16 cellular contexts compared by ENCODE assay signal in genomic region chr5:69148981-69149675, GRCh38. TPM values are rescaled to one million over a fixed set of nuclear protein-coding genes. Genes with fewer than 3 reads are reported as not detected.
DNase-seq lines count a peak whose midpoint lies in the region; ATAC-seq, FAIRE-seq and TF ChIP-seq lines count a peak whose summit lies in the region.
"Had no signal": no experiment of that assay in that cellular context is flagged by ENCODE, and none has a peak within 500 bp of the region (broad histone marks: within the 10 kb centered on the region; RNA-seq: fewer than 3 reads in every experiment).

No MANE protein-coding gene starts in this region.

- in situ Hi-C loops in Panc1 (cut with HindIII; ENCODE audit: low pct_unique_long_range_greater_than_20kb, low sequenced_read_pairs) = no loop called here
- in situ Hi-C loops in mammary epithelial cell (cut with MboI; ENCODE audit: low sequenced_read_pairs in 2 of 2) = no loop called here

- H4K20me1 ChIP-seq in mammary epithelial cell (ENCODE audit: insufficient read depth, low read length) (no peaks in the 10 kb centered on the region), keratinocyte (ENCODE audit: control insufficient read depth, extremely low read depth, insufficient read depth, low read length) (no peaks in the 10 kb centered on the region)

- DNase-seq in Panc1 (ENCODE audit: low read depth, low spot score) = no peak
- peak; percentile 19 for DNase-seq in mammary epithelial cell
- no peak for DNase-seq in keratinocyte (ENCODE audit: low read depth, low spot score)
- DNase-seq in osteocyte (ENCODE audit: extremely low spot score, unreplicated experiment) = peak; percentile 5
- DNase-seq in activated T-cell treated with anti-CD3 and anti-CD28 coated beads, Interleukin-2, amount 50 U/mL, for 72 hours = no peak
- DNase-seq in cerebellum (ENCODE audit: low spot score) = no peak
- DNase-seq in H54 (ENCODE audit: insufficient read length, low spot score) = no peak
- DNase-seq: C1 segment of cervical spinal cord; Calu3; CD4-positive, alpha-beta T cell; DMS 273 treated with DMSO at 0.1 percent for 48 hours; GM23248; H9 had no signal

- BruUV-seq in Panc1 (replicated peaks; lab: Mats Ljungman, UMichigan) (no TSS peak), mammary epithelial cell (replicated peaks; lab: Mats Ljungman, UMichigan) (no TSS peak)

- POLR2A ChIA-PET in Panc1 (lab: Charles Lee) = no interaction called here

- ATAC-seq in Panc1 = 0 out of 2 replicates have a peak, but pooled peaks have one; percentile 26
- no peak for ATAC-seq in activated T-cell treated with anti-CD3 and anti-CD28 coated beads, Interleukin-2, amount 50 U/mL, for 72 hours (replicated peaks in 1 of 2)

- H3K4me3 ChIP-seq in Panc1 (ENCODE audit: low read depth in 2 of 2, low read length in 2 of 2) (no peak overlapping the region), mammary epithelial cell (replicated peaks in 1 of 3; ENCODE audit: insufficient read depth in 1 of 3, low read depth in 2 of 3, low read length in 3 of 3) (no peak overlapping the region), keratinocyte (ENCODE audit: control insufficient read depth in 2 of 3, extremely low read depth in 1 of 3, insufficient read depth in 2 of 3, low read depth in 1 of 3, low read length in 3 of 3) (peak overlapping the region in 1 of 3 experiments; percentile 11)
- H3K4me3 ChIP-seq: GM23248 had no signal

- no peak overlapping the region for H3K4me3 Mint-ChIP-seq in osteocyte (ENCODE audit: unreplicated experiment)
- no peak overlapping the region for H3K4me3 Mint-ChIP-seq in activated T-cell treated with anti-CD3 and anti-CD28 coated beads, Interleukin-2, amount 50 U/mL, for 72 hours
- H3K4me3 Mint-ChIP-seq: B cell; CD4-positive, alpha-beta T cell; H9 had no signal

- dilution Hi-C loops in mammary epithelial cell (cut with HindIII; ENCODE audit: low sequenced_read_pairs) (no loop called here), keratinocyte (cut with MboI; ENCODE audit: extremely low pct_ligation_motif_present, low sequenced_read_pairs) (no loop called here)

- H3K4me2 ChIP-seq in mammary epithelial cell (ENCODE audit: insufficient read depth, low read depth, low read length) = peak overlapping the region; percentile 37
- peak overlapping the region; percentile 35 for H3K4me2 ChIP-seq in keratinocyte (ENCODE audit: control insufficient read depth, extremely low read depth, insufficient read depth, low read depth, low read length)

- H3K27me3 Mint-ChIP-seq in osteocyte (ENCODE audit: unreplicated experiment) = no peaks in the 10 kb centered on the region
- no peaks in the 10 kb centered on the region for H3K27me3 Mint-ChIP-seq in activated T-cell treated with anti-CD3 and anti-CD28 coated beads, Interleukin-2, amount 50 U/mL, for 72 hours (ENCODE audit: low read depth)
- H3K27me3 Mint-ChIP-seq: B cell; CD4-positive, alpha-beta T cell had no signal

- H3K27ac ChIP-seq in Panc1 (ENCODE audit: low read length) (no peak overlapping the region), mammary epithelial cell (ENCODE audit: insufficient read depth, low read depth, low read length) (no peak overlapping the region), keratinocyte (ENCODE audit: control insufficient read depth, insufficient read depth, low read length) (no peak overlapping the region)
- H3K27ac ChIP-seq: GM23248 had no signal

- TF ChIP-seq POLR2A in H54 (IDR thresholded peaks at IDR 0.05; ENCODE audit: low read depth, low read length) = no peak

- no peaks in the 10 kb centered on the region for H3K36me3 Mint-ChIP-seq in osteocyte (ENCODE audit: unreplicated experiment)
- no peaks in the 10 kb centered on the region for H3K36me3 Mint-ChIP-seq in activated T-cell treated with anti-CD3 and anti-CD28 coated beads, Interleukin-2, amount 50 U/mL, for 72 hours (ENCODE audit: insufficient read depth in 2 of 2)

- H3K27me3 ChIP-seq in Panc1 (ENCODE audit: control insufficient read depth, insufficient read depth, low read length) = no peaks in the 10 kb centered on the region
- H3K27me3 ChIP-seq in mammary epithelial cell (ENCODE audit: insufficient read depth, low read length) = no peaks in the 10 kb centered on the region
- no peaks in the 10 kb centered on the region for H3K27me3 ChIP-seq in keratinocyte (ENCODE audit: control insufficient read depth, extremely low read depth, insufficient read depth, low read length)

- H3K9ac ChIP-seq in mammary epithelial cell (ENCODE audit: insufficient read depth, low read length) (no peak overlapping the region), keratinocyte (ENCODE audit: control insufficient read depth, extremely low read depth, insufficient read depth, low read length) (no peak overlapping the region)
- H3K9ac ChIP-seq: GM23248 had no signal

- H3K9me3 Mint-ChIP-seq in osteocyte (ENCODE audit: unreplicated experiment) = no peaks in the 10 kb centered on the region
- no peaks in the 10 kb centered on the region for H3K9me3 Mint-ChIP-seq in activated T-cell treated with anti-CD3 and anti-CD28 coated beads, Interleukin-2, amount 50 U/mL, for 72 hours
- H3K9me3 Mint-ChIP-seq: CD4-positive, alpha-beta T cell; H9 had no signal

- FAIRE-seq in keratinocyte (lab: Jason Lieb, UNC) (peak; percentile 82), H54 (lab: Jason Lieb, UNC) (no peak)
- FAIRE-seq: A204.1, GM18507 had no signal

- H3K79me2 ChIP-seq in mammary epithelial cell (ENCODE audit: insufficient read depth, low read length) (no peaks in the 10 kb centered on the region), keratinocyte (ENCODE audit: control insufficient read depth, insufficient read depth, low read length) (no peaks in the 10 kb centered on the region)

- CTCF ChIA-PET in Panc1 (lab: Charles Lee) = no interaction called here
- CTCF ChIA-PET in mammary epithelial cell (lab: Charles Lee; ENCODE audit: low non-redundant PET) = no interaction called here

- H2AFZ ChIP-seq in mammary epithelial cell (ENCODE audit: low read depth, low read length) (peak overlapping the region; percentile 66), keratinocyte (ENCODE audit: control insufficient read depth, low read length) (peak overlapping the region; percentile 51)
- H2AFZ ChIP-seq: GM23248 had no signal

- WGBS in mammary epithelial cell (ENCODE audit: low coverage, missing lambda C conversion rate) = 94% methylated on average over 2 of the region's 2 CpGs

- TF ChIP-seq CTCF in Panc1 (IDR thresholded peaks at IDR 0.05) (no peak), mammary epithelial cell (conservative IDR thresholded peaks at IDR 0.05 in 1 of 2, IDR thresholded peaks at IDR 0.05 in 1 of 2; ENCODE audit: extremely low read depth in 1 of 2, insufficient read depth in 1 of 2, low read depth in 1 of 2, low read length in 2 of 2) (no peak), keratinocyte (optimal IDR thresholded peaks at IDR 0.05 in 1 of 3, IDR thresholded peaks at IDR 0.05 in 1 of 3, conservative IDR thresholded peaks at IDR 0.05 in 1 of 3; ENCODE audit: extremely low read depth in 1 of 3, insufficient read depth in 2 of 3, low read length in 3 of 3) (no peak), osteocyte (IDR thresholded peaks at IDR 0.05) (no peak)

- H3K36me3 ChIP-seq in Panc1 (ENCODE audit: control insufficient read depth, insufficient read depth, low read length) (no peaks in the 10 kb centered on the region), mammary epithelial cell (ENCODE audit: insufficient read depth, low read length) (no peaks in the 10 kb centered on the region), keratinocyte (ENCODE audit: control insufficient read depth in 2 of 2, extremely low read depth in 1 of 2, insufficient read depth in 2 of 2, low read length in 2 of 2) (no peaks in the 10 kb centered on the region)

- H3K9me3 ChIP-seq in Panc1 (ENCODE audit: control insufficient read depth, insufficient read depth, low read depth, low read length) (no peaks in the 10 kb centered on the region), mammary epithelial cell (replicated peaks; ENCODE audit: insufficient read depth, low read length) (no peaks in the 10 kb centered on the region), keratinocyte (ENCODE audit: control insufficient read depth, low read depth, low read length) (no peaks in the 10 kb centered on the region)

- H3K27ac Mint-ChIP-seq in osteocyte (ENCODE audit: unreplicated experiment) = no peak overlapping the region
- no peak overlapping the region for H3K27ac Mint-ChIP-seq in activated T-cell treated with anti-CD3 and anti-CD28 coated beads, Interleukin-2, amount 50 U/mL, for 72 hours
- H3K27ac Mint-ChIP-seq: B cell; CD4-positive, alpha-beta T cell had no signal

- intact Hi-C loops in Panc1 (cut with micrococcal nuclease; ENCODE audit: unreplicated experiment) (no loop called here), mammary epithelial cell (cut with micrococcal nuclease) (no loop called here)

- no peaks in the 10 kb centered on the region for H3K4me1 Mint-ChIP-seq in osteocyte (ENCODE audit: unreplicated experiment)
- H3K4me1 Mint-ChIP-seq in activated T-cell treated with anti-CD3 and anti-CD28 coated beads, Interleukin-2, amount 50 U/mL, for 72 hours (ENCODE audit: low read depth) = no peaks in the 10 kb centered on the region
- H3K4me1 Mint-ChIP-seq: B cell, H9 had no signal

- no peaks in the 10 kb centered on the region for H3K4me1 ChIP-seq in Panc1 (ENCODE audit: control insufficient read depth, insufficient read depth, low read length)
- peaks cover 7% of the 10 kb centered on the region for H3K4me1 ChIP-seq in mammary epithelial cell (ENCODE audit: insufficient read depth, low read length)
- peaks cover 6% of the 10 kb centered on the region for H3K4me1 ChIP-seq in keratinocyte (ENCODE audit: control insufficient read depth, extremely low read depth, insufficient read depth, low read length)

- H3K9me1 ChIP-seq in keratinocyte (ENCODE audit: control insufficient read depth, extremely low read depth, insufficient read depth, low read length) = no peaks in the 10 kb centered on the region

RNA-seq across cellular contexts. Expression of gene CCNB1, which starts 17.8 kb away (rescaled TPM):
- total RNA-seq in Panc1 (2021; ENCODE audit: unreplicated experiment) (262 TPM), mammary epithelial cell (100 to 1,000 TPM in 1 of 2 donors, 10 to 100 TPM in 1; 22.5 to 151 TPM), osteocyte (38.5 and 39.3 TPM in 2 replicates), cerebellum (40.5 TPM)
- 126 TPM for polyA plus RNA-seq in Panc1 (2012; ENCODE audit: insufficient read length)
- polyA plus RNA-seq in mammary epithelial cell (158 TPM), keratinocyte (38.8 to 126 TPM (median 98.0 TPM) in 3 replicates)
- polyA minus RNA-seq in mammary epithelial cell (134 TPM), keratinocyte (13.5 to 62.1 TPM (median 14.2 TPM) in 3 replicates)
- polyA plus RNA-seq in keratinocyte (2011; ENCODE audit: low read depth) = 5.4 TPM
- polyA plus RNA-seq in keratinocyte (2011; cell fraction: cytosol; rRNA removed) = 28.5 and 46.3 TPM in 2 replicates
- polyA plus RNA-seq in keratinocyte (2011; cell fraction: nucleus; rRNA removed) = 39.3 and 47.1 TPM in 2 replicates
- polyA plus RNA-seq in keratinocyte (2012; ENCODE audit: low replicate concordance) = 4.9 and 107 TPM in 2 replicates
- 15.7 TPM for polyA minus RNA-seq in keratinocyte (2011; cell fraction: cytosol; rRNA and poly(A)+ RNA removed)
- 7.2 and 15.4 TPM in 2 replicates for polyA minus RNA-seq in keratinocyte (2011; cell fraction: nucleus; rRNA and poly(A)+ RNA removed)
- 100 to 1,000 TPM; 117 to 128 TPM for total RNA-seq in activated T-cell treated with anti-CD3 and anti-CD28 coated beads, Interleukin-2, amount 50 U/mL, for 72 hours

RNA-seq across cellular contexts. Expression of gene CENPH, which starts 40.3 kb away (rescaled TPM):
- total RNA-seq in Panc1 (2021; ENCODE audit: unreplicated experiment) (35.6 TPM), mammary epithelial cell (10 to 100 TPM in 1 of 2 donors, 1 to 10 TPM in 1; 3.3 to 26.3 TPM), osteocyte (5.3 and 7.7 TPM in 2 replicates), cerebellum (12.2 TPM)
- polyA plus RNA-seq in Panc1 (2012; ENCODE audit: insufficient read length) = 22.7 TPM
- polyA plus RNA-seq in mammary epithelial cell (12.6 TPM), keratinocyte (4.6 to 13.4 TPM (median 7.4 TPM) in 3 replicates)
- polyA minus RNA-seq in mammary epithelial cell (3.4 TPM), keratinocyte (0.59 to 3.4 TPM (median 0.96 TPM) in 3 replicates)
- 21.5 TPM for polyA plus RNA-seq in keratinocyte (2011; ENCODE audit: low read depth)
- polyA plus RNA-seq in keratinocyte (2011; cell fraction: cytosol; rRNA removed) = 6.2 and 6.3 TPM in 2 replicates
- polyA plus RNA-seq in keratinocyte (2011; cell fraction: nucleus; rRNA removed) = 2.1 and 2.3 TPM in 2 replicates
- 3.8 and 12.3 TPM in 2 replicates for polyA plus RNA-seq in keratinocyte (2012; ENCODE audit: low replicate concordance)
- 3.1 TPM for polyA minus RNA-seq in keratinocyte (2011; cell fraction: cytosol; rRNA and poly(A)+ RNA removed)
- 2.3 TPM in 1 of 2 replicates, not detected in the other for polyA minus RNA-seq in keratinocyte (2011; cell fraction: nucleus; rRNA and poly(A)+ RNA removed)
- 10 to 100 TPM; 47.3 to 49.6 TPM for total RNA-seq in activated T-cell treated with anti-CD3 and anti-CD28 coated beads, Interleukin-2, amount 50 U/mL, for 72 hours

RNA-seq across cellular contexts. Expression of gene SLC30A5, which starts 55.3 kb away (rescaled TPM):
- 61.3 TPM for total RNA-seq in Panc1 (2021; ENCODE audit: unreplicated experiment)
- 73.3 TPM for polyA plus RNA-seq in Panc1 (2012; ENCODE audit: insufficient read length)
- total RNA-seq in mammary epithelial cell = 10 to 100 TPM; 47.8 to 48.5 TPM
- polyA plus RNA-seq in mammary epithelial cell = 17.7 TPM
- polyA minus RNA-seq in mammary epithelial cell = 22.3 TPM
- polyA plus RNA-seq in keratinocyte = 25.5 to 43.4 TPM (median 43.1 TPM) in 3 replicates
- polyA plus RNA-seq in keratinocyte (2011; ENCODE audit: low read depth) = 10.3 TPM
- polyA plus RNA-seq in keratinocyte (2011; cell fraction: cytosol; rRNA removed) = 12.9 and 25.7 TPM in 2 replicates
- polyA plus RNA-seq in keratinocyte (2011; cell fraction: nucleus; rRNA removed) = 42.0 and 49.1 TPM in 2 replicates
- 18.4 and 20.0 TPM in 2 replicates for polyA plus RNA-seq in keratinocyte (2012; ENCODE audit: low replicate concordance)
- polyA minus RNA-seq in keratinocyte = 44.1 to 71.3 TPM (median 47.5 TPM) in 3 replicates
- polyA minus RNA-seq in keratinocyte (2011; cell fraction: cytosol; rRNA and poly(A)+ RNA removed) = 42.6 TPM
- polyA minus RNA-seq in keratinocyte (2011; cell fraction: nucleus; rRNA and poly(A)+ RNA removed) = 35.6 and 48.9 TPM in 2 replicates
- total RNA-seq in osteocyte = 57.6 and 76.4 TPM in 2 replicates
- 10 to 100 TPM; 31.7 to 37.0 TPM for total RNA-seq in activated T-cell treated with anti-CD3 and anti-CD28 coated beads, Interleukin-2, amount 50 U/mL, for 72 hours
- total RNA-seq in cerebellum = 43.8 TPM

Comparison
In these comparisons a context has a peak if more than half of its experiments do, and no peak if none do; other contexts are left out.
1. DNase-seq: peak in mammary epithelial cell (single experiment) and osteocyte (single experiment); none in Panc1 (single experiment), keratinocyte (single experiment), activated T-cell treated with anti-CD3 and anti-CD28 coated beads, Interleukin-2, amount 50 U/mL, for 72 hours (0 of 2), cerebellum (single experiment) and H54 (single experiment).